In the genomic region with DNA sequence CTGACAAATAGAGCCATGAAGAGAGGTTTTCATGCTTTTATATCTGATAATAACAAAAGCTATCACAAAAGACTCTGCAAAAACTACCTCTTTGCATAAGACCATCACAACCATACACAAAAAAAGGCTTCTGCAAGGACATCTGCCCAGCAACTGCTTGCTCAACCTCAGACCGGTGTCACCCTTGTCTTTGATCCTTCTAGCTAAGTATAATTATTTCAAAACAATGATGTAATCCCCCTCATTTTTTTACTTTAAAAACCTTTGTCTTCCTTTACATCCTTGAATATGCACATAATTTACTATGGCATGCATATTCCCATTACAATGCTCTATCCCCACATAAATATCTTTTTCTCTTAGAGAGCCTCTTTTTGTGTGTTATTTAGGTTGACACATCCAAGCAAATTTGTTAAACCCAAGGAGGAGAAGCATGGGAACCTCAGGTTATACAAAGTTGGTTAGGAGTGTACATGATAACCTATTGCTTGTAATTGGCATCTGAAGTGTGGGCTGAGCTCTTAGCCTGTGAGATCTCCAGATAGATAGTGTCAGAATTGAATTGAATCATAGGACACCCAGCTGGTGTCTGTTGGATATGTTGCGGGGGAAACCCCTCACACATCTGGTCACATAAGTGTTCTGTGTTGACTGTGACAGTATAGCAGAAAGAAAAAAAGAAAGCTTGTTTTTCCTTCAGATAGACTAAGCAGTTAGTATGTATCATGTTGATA, we compare ENCODE assay signal across 12 cellular contexts. TPM values are rescaled to one million over a fixed set of nuclear protein-coding genes. Genes with fewer than 3 reads are reported as not detected.
A peak's percentile ranks its signal among the peaks of the same experiment; 100 is the strongest.
DNase-seq lines count a peak whose midpoint lies in the region; ATAC-seq lines count a peak whose summit lies in the region.
"Had no signal": no experiment of that assay in that cellular context is flagged by ENCODE, and none has a peak within 500 bp of the region (broad histone marks: within the 10 kb centered on the region; RNA-seq: fewer than 3 reads in every experiment).

No MANE protein-coding gene starts in this region.

- no peaks in the 10 kb centered on the region for H3K4me1 ChIP-seq in SJCRH30

- no peak overlapping the region for H3K27ac ChIP-seq in SJCRH30

- no peaks in the 10 kb centered on the region for H3K36me3 ChIP-seq in SJCRH30

- H3K4me3 ChIP-seq in SJCRH30: no peak overlapping the region

- no peaks in the 10 kb centered on the region for H3K9me3 ChIP-seq in SJCRH30 (replicated peaks)

- peaks cover 6% of the 10 kb centered on the region; the same call in 1 of the 2 replicates for H3K27me3 ChIP-seq in SJCRH30

- DNase-seq in MV-4-11 (lab: John Stamatoyannopoulos, UW) (peak; percentile 21), SJCRH30 (no peak), NCI-H510A (lab: John Stamatoyannopoulos, UW) (no peak), cortex of kidney (lab: John Stamatoyannopoulos, UW) (no peak), NCI-H2029 (lab: John Stamatoyannopoulos, UW) (no peak)
- DNase-seq: activated naive CD4-positive, alpha-beta T cell treated with anti-CD3 and anti-CD28 coated beads, Interleukin-2, amount 50 U/mL, for 16 hours; effector memory CD8-positive, alpha-beta T cell; occipital lobe had no signal

- peak; percentile 89 for ATAC-seq in GM18499 (IDR thresholded peaks at IDR 0.05; ENCODE audit: insufficient read depth, unreplicated experiment)
- ATAC-seq in GM19043 (IDR thresholded peaks at IDR 0.05; ENCODE audit: low read depth, unreplicated experiment): peak; percentile 92
- peak; percentile 95 for ATAC-seq in HG02798 (IDR thresholded peaks at IDR 0.05; ENCODE audit: poor library complexity, unreplicated experiment)
- ATAC-seq: effector memory CD8-positive, alpha-beta T cell had no signal

RNA-seq across cellular contexts. Expression of gene CGA, which starts 20.7 kb away (rescaled TPM):
- 0.20 TPM in 1 of 2 replicates, not detected in the other for total RNA-seq in SJCRH30 (2014; rRNA removed; shearing (Covaris generic))
- total RNA-seq: occipital lobe; T-helper 2 cell treated with Interferon-gamma antibody and Interleukin-4, amounts not matched to agents 100 ng/mL and 5 ng/mL, for 36 hours had no signal

RNA-seq across cellular contexts. Expression of gene ZNF292, which starts 39.8 kb away (rescaled TPM):
- total RNA-seq in SJCRH30 (2014; rRNA removed; shearing (Covaris generic)): 25.8 and 29.3 TPM in 2 replicates
